In the genomic region with DNA sequence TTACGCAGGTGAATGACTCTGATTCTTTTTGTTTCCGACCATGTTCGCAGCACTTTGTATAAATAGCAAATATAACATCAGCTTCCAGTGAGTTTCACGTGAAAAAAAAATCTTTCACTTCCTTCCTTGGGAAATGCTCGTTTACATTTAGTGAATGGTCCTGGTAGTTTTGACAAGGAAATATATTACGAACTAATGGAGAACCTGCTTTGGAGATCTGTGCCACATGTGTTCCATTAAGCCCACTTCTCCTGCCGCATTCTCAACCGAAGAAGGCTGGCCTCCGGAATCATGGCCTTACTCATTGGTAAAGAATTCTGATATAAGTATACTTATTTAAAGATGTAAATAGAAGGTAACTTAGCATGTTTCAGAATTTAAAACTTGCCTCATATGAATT, we compare ENCODE assay signal across 12 cellular contexts. TPM values are rescaled to one million over a fixed set of nuclear protein-coding genes. Genes with fewer than 3 reads are reported as not detected.
A peak's percentile ranks its signal among the peaks of the same experiment; 100 is the strongest.
DNase-seq lines count a peak whose midpoint lies in the region; ATAC-seq lines count a peak whose summit lies in the region.
"Had no signal": no experiment of that assay in that cellular context is flagged by ENCODE, and none has a peak within 500 bp of the region (broad histone marks: within the 10 kb centered on the region; RNA-seq: fewer than 3 reads in every experiment).

No MANE protein-coding gene starts in this region.

- H3K36me3 ChIP-seq in iPS-18a (ENCODE audit: control insufficient read depth, low read depth, low read length), result peaks cover 21% of the 10 kb centered on the region

- peaks cover 25% of the 10 kb centered on the region for H3K27me3 ChIP-seq in iPS-18a (ENCODE audit: control insufficient read depth, insufficient read depth, low read length)

- no peak for DNase-seq in activated naive CD4-positive, alpha-beta T cell treated with anti-CD3 and anti-CD28 coated beads for 36 hours
- DNase-seq in activated naive CD4-positive, alpha-beta T cell treated with anti-CD3 and anti-CD28 coated beads, Interleukin-2, amount 50 U/mL, for 72 hours (ENCODE audit: low spot score in 2 of 2), result no peak
- DNase-seq in activated T-helper 1 cell treated with anti-CD3 and anti-CD28 coated beads, Interleukin-12 subunit alpha, Interleukin-12 subunit beta, Interleukin-2, Interleukin-4 antibody, amounts not matched to agents 30 ng/mL and 10 ng/mL and 1 ng/mL, durations not matched to agents 14 hours and 24 hours and 36 hours (ENCODE audit: low spot score), result no peak
- no peak for DNase-seq in stimulated activated effector memory CD8-positive, alpha-beta T cell treated with anti-CD3 and anti-CD28 coated beads, Interleukin-12 subunit alpha, Interleukin-12 subunit beta, amount 100 ng/mL, for 72 hours (ENCODE audit: low spot score in 2 of 2)
- DNase-seq: BE2C; NK-92 treated with Interleukin-12 subunit alpha and Interleukin-12 subunit beta, amount 100 ng/mL, for 24 hours; occipital lobe had no signal

- H3K27ac Mint-ChIP-seq in activated naive CD4-positive, alpha-beta T cell treated with anti-CD3 and anti-CD28 coated beads for 36 hours, result no peak overlapping the region
- peak overlapping the region in 1 of 2 donors; percentile 89 for H3K27ac Mint-ChIP-seq in activated naive CD4-positive, alpha-beta T cell treated with anti-CD3 and anti-CD28 coated beads, Interleukin-2, amount 50 U/mL, for 72 hours
- H3K27ac Mint-ChIP-seq in activated T-helper 1 cell treated with anti-CD3 and anti-CD28 coated beads, Interleukin-12 subunit alpha, Interleukin-12 subunit beta, Interleukin-2, Interleukin-4 antibody, amounts not matched to agents 30 ng/mL and 10 ng/mL and 1 ng/mL, durations not matched to agents 14 hours and 24 hours and 36 hours, result peak overlapping the region; percentile 70
- H3K27ac Mint-ChIP-seq in stimulated activated effector memory CD8-positive, alpha-beta T cell treated with anti-CD3 and anti-CD28 coated beads, Interleukin-12 subunit alpha, Interleukin-12 subunit beta, amount 100 ng/mL, for 72 hours, result no peak overlapping the region

- no peaks in the 10 kb centered on the region for H3K27me3 Mint-ChIP-seq in activated naive CD4-positive, alpha-beta T cell treated with anti-CD3 and anti-CD28 coated beads for 36 hours (ENCODE audit: low read depth)
- no peaks in the 10 kb centered on the region for H3K27me3 Mint-ChIP-seq in activated T-helper 1 cell treated with anti-CD3 and anti-CD28 coated beads, Interleukin-12 subunit alpha, Interleukin-12 subunit beta, Interleukin-2, Interleukin-4 antibody, amounts not matched to agents 30 ng/mL and 10 ng/mL and 1 ng/mL, durations not matched to agents 14 hours and 24 hours and 36 hours (ENCODE audit: insufficient read depth)

- H3K36me3 Mint-ChIP-seq in activated naive CD4-positive, alpha-beta T cell treated with anti-CD3 and anti-CD28 coated beads for 36 hours (ENCODE audit: low read depth), result peaks cover 25% of the 10 kb centered on the region
- H3K36me3 Mint-ChIP-seq in activated naive CD4-positive, alpha-beta T cell treated with anti-CD3 and anti-CD28 coated beads, Interleukin-2, amount 50 U/mL, for 72 hours, result peaks cover 9 to 26% of the 10 kb centered on the region in 2 donors
- H3K36me3 Mint-ChIP-seq in activated T-helper 1 cell treated with anti-CD3 and anti-CD28 coated beads, Interleukin-12 subunit alpha, Interleukin-12 subunit beta, Interleukin-2, Interleukin-4 antibody, amounts not matched to agents 30 ng/mL and 10 ng/mL and 1 ng/mL, durations not matched to agents 14 hours and 24 hours and 36 hours (ENCODE audit: low read depth), result peaks cover 26% of the 10 kb centered on the region
- H3K36me3 Mint-ChIP-seq in stimulated activated effector memory CD8-positive, alpha-beta T cell treated with anti-CD3 and anti-CD28 coated beads, Interleukin-12 subunit alpha, Interleukin-12 subunit beta, amount 100 ng/mL, for 72 hours, result peaks cover 56% of the 10 kb centered on the region

- H3K4me3 Mint-ChIP-seq in activated naive CD4-positive, alpha-beta T cell treated with anti-CD3 and anti-CD28 coated beads for 36 hours, result peak overlapping the region; percentile 67
- peak overlapping the region; percentile 82 for H3K4me3 Mint-ChIP-seq in activated T-helper 1 cell treated with anti-CD3 and anti-CD28 coated beads, Interleukin-12 subunit alpha, Interleukin-12 subunit beta, Interleukin-2, Interleukin-4 antibody, amounts not matched to agents 30 ng/mL and 10 ng/mL and 1 ng/mL, durations not matched to agents 14 hours and 24 hours and 36 hours
- peak overlapping the region; percentile 85 for H3K4me3 Mint-ChIP-seq in stimulated activated effector memory CD8-positive, alpha-beta T cell treated with anti-CD3 and anti-CD28 coated beads, Interleukin-12 subunit alpha, Interleukin-12 subunit beta, amount 100 ng/mL, for 72 hours

- ATAC-seq in activated naive CD4-positive, alpha-beta T cell treated with anti-CD3 and anti-CD28 coated beads, Interleukin-2, amount 50 U/mL, for 72 hours, result no peak
- ATAC-seq in stimulated activated effector memory CD8-positive, alpha-beta T cell treated with anti-CD3 and anti-CD28 coated beads, Interleukin-12 subunit alpha, Interleukin-12 subunit beta, amount 100 ng/mL, for 72 hours, result no peak
- ATAC-seq in GM18520 (IDR thresholded peaks at IDR 0.05; ENCODE audit: unreplicated experiment), result no peak
- no peak for ATAC-seq in GM18870 (IDR thresholded peaks at IDR 0.05; ENCODE audit: unreplicated experiment)
- ATAC-seq in HG03159 (IDR thresholded peaks at IDR 0.05; ENCODE audit: unreplicated experiment), result no peak
- ATAC-seq: esophagus mucosa had no signal

- H3K9ac ChIP-seq in iPS-18a (ENCODE audit: low read length), result no peak overlapping the region

- no peak overlapping the region for H3K27ac ChIP-seq in iPS-18a (ENCODE audit: low read length)

- no peaks in the 10 kb centered on the region for H3K9me3 ChIP-seq in iPS-18a (ENCODE audit: control insufficient read depth, low read depth, low read length)
- H3K9me3 ChIP-seq: BE2C had no signal

- CTCF ChIA-PET in activated naive CD4-positive, alpha-beta T cell treated with anti-CD3 and anti-CD28 coated beads for 36 hours (lab: Charles Lee), result no interaction called here

- H3K4me1 Mint-ChIP-seq in activated naive CD4-positive, alpha-beta T cell treated with anti-CD3 and anti-CD28 coated beads for 36 hours (ENCODE audit: low read depth), result peaks cover 37% of the 10 kb centered on the region
- peaks cover 52% of the 10 kb centered on the region for H3K4me1 Mint-ChIP-seq in activated T-helper 1 cell treated with anti-CD3 and anti-CD28 coated beads, Interleukin-12 subunit alpha, Interleukin-12 subunit beta, Interleukin-2, Interleukin-4 antibody, amounts not matched to agents 30 ng/mL and 10 ng/mL and 1 ng/mL, durations not matched to agents 14 hours and 24 hours and 36 hours (ENCODE audit: low read depth)
- peaks cover 52% of the 10 kb centered on the region for H3K4me1 Mint-ChIP-seq in stimulated activated effector memory CD8-positive, alpha-beta T cell treated with anti-CD3 and anti-CD28 coated beads, Interleukin-12 subunit alpha, Interleukin-12 subunit beta, amount 100 ng/mL, for 72 hours

- H3K4me3 ChIP-seq in iPS-18a (ENCODE audit: low read length), result peak overlapping the region; percentile 62

- H3K9me3 Mint-ChIP-seq in activated naive CD4-positive, alpha-beta T cell treated with anti-CD3 and anti-CD28 coated beads for 36 hours, result no peaks in the 10 kb centered on the region
- no peaks in the 10 kb centered on the region for H3K9me3 Mint-ChIP-seq in activated naive CD4-positive, alpha-beta T cell treated with anti-CD3 and anti-CD28 coated beads, Interleukin-2, amount 50 U/mL, for 72 hours
- H3K9me3 Mint-ChIP-seq in activated T-helper 1 cell treated with anti-CD3 and anti-CD28 coated beads, Interleukin-12 subunit alpha, Interleukin-12 subunit beta, Interleukin-2, Interleukin-4 antibody, amounts not matched to agents 30 ng/mL and 10 ng/mL and 1 ng/mL, durations not matched to agents 14 hours and 24 hours and 36 hours, result peaks cover 3% of the 10 kb centered on the region
- no peaks in the 10 kb centered on the region for H3K9me3 Mint-ChIP-seq in stimulated activated effector memory CD8-positive, alpha-beta T cell treated with anti-CD3 and anti-CD28 coated beads, Interleukin-12 subunit alpha, Interleukin-12 subunit beta, amount 100 ng/mL, for 72 hours

- intact Hi-C loops in activated naive CD4-positive, alpha-beta T cell treated with anti-CD3 and anti-CD28 coated beads for 36 hours (cut with micrococcal nuclease), result loop anchor here (10.0 kb wide), 1 partner anchor 121 kb away; a partner anchor contains a TSS
- intact Hi-C loops in activated T-helper 1 cell treated with anti-CD3 and anti-CD28 coated beads, Interleukin-12 subunit alpha, Interleukin-12 subunit beta, Interleukin-2, Interleukin-4 antibody, amounts not matched to agents 30 ng/mL and 10 ng/mL and 1 ng/mL, durations not matched to agents 14 hours and 24 hours and 36 hours (cut with micrococcal nuclease), result loop anchor here (10.0 kb wide), 1 partner anchor 1069 kb away; a partner anchor contains a TSS

- peaks cover 19% of the 10 kb centered on the region for H3K4me1 ChIP-seq in iPS-18a (ENCODE audit: control insufficient read depth, low read depth, low read length)
- H3K4me1 ChIP-seq: BE2C had no signal

RNA-seq across cellular contexts. Expression of a gene that starts 3.6 kb away (rescaled TPM):
- 10 to 100 TPM; 11.3 to 15.7 TPM for total RNA-seq in activated naive CD4-positive, alpha-beta T cell treated with anti-CD3 and anti-CD28 coated beads for 36 hours
- total RNA-seq in activated naive CD4-positive, alpha-beta T cell treated with anti-CD3 and anti-CD28 coated beads, Interleukin-2, amount 50 U/mL, for 72 hours, result 10 to 100 TPM; 16.5 to 19.5 TPM
- 38.6 and 38.7 TPM in 2 replicates for total RNA-seq in activated T-helper 1 cell treated with anti-CD3 and anti-CD28 coated beads, Interleukin-12 subunit alpha, Interleukin-12 subunit beta, Interleukin-2, Interleukin-4 antibody, amounts not matched to agents 30 ng/mL and 10 ng/mL and 1 ng/mL, durations not matched to agents 14 hours and 24 hours and 36 hours

RNA-seq across cellular contexts. Expression of a gene that starts 3.9 kb away (rescaled TPM):
- total RNA-seq in activated naive CD4-positive, alpha-beta T cell treated with anti-CD3 and anti-CD28 coated beads for 36 hours, result 10 to 100 TPM; 10.6 to 14.3 TPM
- 10 to 100 TPM; 16.0 to 17.1 TPM for total RNA-seq in activated naive CD4-positive, alpha-beta T cell treated with anti-CD3 and anti-CD28 coated beads, Interleukin-2, amount 50 U/mL, for 72 hours
- 8.8 and 9.5 TPM in 2 replicates for total RNA-seq in activated T-helper 1 cell treated with anti-CD3 and anti-CD28 coated beads, Interleukin-12 subunit alpha, Interleukin-12 subunit beta, Interleukin-2, Interleukin-4 antibody, amounts not matched to agents 30 ng/mL and 10 ng/mL and 1 ng/mL, durations not matched to agents 14 hours and 24 hours and 36 hours
